Comparison of ENCODE assay signal across 23 cellular contexts in the genomic region with DNA sequence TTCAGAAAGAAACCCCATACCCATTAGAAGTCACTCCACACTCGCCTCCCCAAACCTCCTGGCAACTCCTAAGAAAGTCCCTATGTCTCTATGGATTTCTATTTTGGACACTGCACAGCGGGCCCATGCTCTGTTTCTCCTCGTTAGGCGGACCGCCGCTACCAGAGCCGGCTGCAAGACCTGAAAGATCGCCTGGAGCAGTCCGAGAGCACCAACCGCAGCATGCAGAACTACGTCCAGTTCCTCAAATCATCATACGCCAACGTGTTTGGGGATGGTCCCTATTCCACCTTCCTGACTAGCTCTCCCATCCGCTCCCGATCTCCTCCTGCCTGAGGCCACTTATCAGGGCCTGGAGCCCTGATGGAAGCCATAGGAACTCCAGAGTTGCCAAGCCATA. TPM values are rescaled to one million over a fixed set of nuclear protein-coding genes. Genes with fewer than 3 reads are reported as not detected.
DNase-seq lines count a peak whose midpoint lies in the region; ATAC-seq and TF ChIP-seq lines count a peak whose summit lies in the region.
"Had no signal": no experiment of that assay in that cellular context is flagged by ENCODE, and none has a peak within 500 bp of the region (broad histone marks: within the 10 kb centered on the region; RNA-seq: fewer than 3 reads in every experiment).

No MANE protein-coding gene starts in this region.

- TF ChIP-seq CTCF in RWPE1 (conservative IDR thresholded peaks at IDR 0.05; ENCODE audit: low read depth), result no peak
- TF ChIP-seq CTCF in spleen (IDR thresholded peaks at IDR 0.05 in 8 of 11, conservative IDR thresholded peaks at IDR 0.05 in 3 of 11), result no peak

- intact Hi-C loops in spleen (cut with DNase I; ENCODE audit: low total_unique reads), result loop anchor here (10.0 kb wide), 1 partner anchor 55 kb away; the partner anchor contains the start of gene SPTAN1

- 92 to 96% (median 95%) methylated on average over 15 of the region's 15 CpGs for WGBS in spleen, 5 donors

- H3K27me3 ChIP-seq in spleen (replicated peaks in 1 of 7), result no peaks in the 10 kb centered on the region
- H3K27me3 ChIP-seq: SJSA1 had no signal

- peak; percentile 52 for DNase-seq in activated effector memory CD4-positive, alpha-beta T cell treated with anti-CD3 and anti-CD28 coated beads, Interleukin-2, amount 50 U/mL, for 16 hours
- no peak for DNase-seq in activated effector memory CD4-positive, alpha-beta T cell treated with Interleukin-2 at 50 U/mL for 16 hours
- no peak for DNase-seq in RWPE1 (ENCODE audit: low spot score)
- no peak for DNase-seq in memory B cell (ENCODE audit: low spot score in 2 of 2)
- peak; percentile 34 for DNase-seq in spleen
- DNase-seq in amygdala (lab: John Stamatoyannopoulos, UW), result no peak
- no peak for DNase-seq in NCI-H1930 (lab: John Stamatoyannopoulos, UW)
- no peak for DNase-seq in HuH-7.5 (ENCODE audit: low spot score)
- DNase-seq: 8988T, DMS53, GDM1, GOT3, KG1, NCI-H1092 treated with DMSO at 0.1 percent for 48 hours, NCI-H1436 treated with DMSO at 0.1 percent for 48 hours, NCI-H2029 treated with DMSO at 0.1 percent for 48 hours, NCI-H345, NCI-H526, OCI-M1 had no signal

- peaks cover 0 to 74% (median 51%) of the 10 kb centered on the region in 6 donors for H3K36me3 ChIP-seq in spleen

- POLR2A ChIA-PET in RWPE1 (lab: Yijun Ruan, JAX; ENCODE audit: low non-redundant PET), result no interaction called here

- ATAC-seq in memory B cell (ENCODE audit: low read depth), result no peak
- ATAC-seq: HCT116, Right ventricle myocardium inferior had no signal

- peaks cover 10% of the 10 kb centered on the region for H3K36me3 Mint-ChIP-seq in memory B cell

- H3K4me3 Mint-ChIP-seq in memory B cell, result no peak overlapping the region

- peaks cover 2% of the 10 kb centered on the region for H3K4me1 Mint-ChIP-seq in memory B cell

- CTCF ChIA-PET in RWPE1 (lab: Yijun Ruan, JAX), result interaction anchor here (0.6 to 0.7 kb wide), 2 partner anchors 118 to 136 kb away, joined by 5 to 7 read pairs; no protein-coding TSS in a partner anchor

- peak overlapping the region; percentile 64 for H3K27ac Mint-ChIP-seq in memory B cell

- no peaks in the 10 kb centered on the region for H3K9me3 Mint-ChIP-seq in memory B cell

- peaks cover 0 to 18% (median 10%) of the 10 kb centered on the region in 6 donors for H3K4me1 ChIP-seq in spleen

- H3K4me3 ChIP-seq in spleen, result no peak overlapping the region
- H3K4me3 ChIP-seq: SJSA1 had no signal

- TF ChIP-seq POLR2A in spleen (IDR thresholded peaks at IDR 0.05), result no peak

- no peaks in the 10 kb centered on the region for H3K9me3 ChIP-seq in spleen
- H3K9me3 ChIP-seq: SJSA1 had no signal

- no peaks in the 10 kb centered on the region for H3K27me3 Mint-ChIP-seq in memory B cell

- H3K27ac ChIP-seq in RWPE1 (peak overlapping the region; percentile 53), spleen (no peak overlapping the region)
- H3K27ac ChIP-seq: C4-2B had no signal

RNA-seq across cellular contexts. Expression of gene GLE1, which starts 4.6 kb away (rescaled TPM):
- 10 to 100 TPM; 20.8 to 31.2 (median 25.8) TPM for total RNA-seq in spleen
- 10 to 100 TPM; 14.3 to 15.1 (median 14.7) TPM for polyA plus RNA-seq in spleen

RNA-seq across cellular contexts. Expression of gene ODF2, which starts 44.1 kb away (rescaled TPM):
- 10 to 100 TPM; 25.4 to 37.5 (median 30.9) TPM for total RNA-seq in spleen
- 10 to 100 TPM; 13.4 to 16.5 (median 15.2) TPM for polyA plus RNA-seq in spleen

RNA-seq across cellular contexts. Expression of gene SPTAN1, which starts 52.5 kb away (rescaled TPM):
- 100 to 1,000 TPM; 228 to 386 (median 292) TPM for total RNA-seq in spleen
- 100 to 1,000 TPM in 2 of 3 donors, 10 to 100 TPM in 1; 83.4 to 147 (median 118) TPM for polyA plus RNA-seq in spleen

Comparison
In these comparisons a context has a peak if more than half of its experiments do, and no peak if none do; other contexts are left out.
1. DNase-seq: peak in activated effector memory CD4-positive, alpha-beta T cell treated with anti-CD3 and anti-CD28 coated beads, Interleukin-2, amount 50 U/mL, for 16 hours (single experiment) and spleen (single experiment); none in activated effector memory CD4-positive, alpha-beta T cell treated with Interleukin-2 at 50 U/mL for 16 hours (single experiment), RWPE1 (single experiment), memory B cell (0 of 2), amygdala (0 of 56), NCI-H1930 (0 of 2) and HuH-7.5 (single experiment).